In genomic region chr5:163437309-163438182, GRCh38 we compare ENCODE assay signal across 8 cellular contexts. TPM values are rescaled to one million over a fixed set of nuclear protein-coding genes. Genes with fewer than 3 reads are reported as not detected.
DNase-seq lines count a peak whose midpoint lies in the region; ATAC-seq and TF ChIP-seq lines count a peak whose summit lies in the region.

Gene CCNG1 (plus strand): TSS chr5:163437595. CDS start chr5:163439257, 1,662 bp downstream.

- no peaks in the 10 kb centered on the region for H3K9me3 Mint-ChIP-seq in T-cell

- no peaks in the 10 kb centered on the region for H3K9me3 ChIP-seq in cardiac muscle cell (ENCODE audit: low read depth)
- no peaks in the 10 kb centered on the region for H3K9me3 ChIP-seq in parathyroid adenoma (ENCODE audit: control insufficient read depth, low read length)
- no peaks in the 10 kb centered on the region for H3K9me3 ChIP-seq in tibial nerve

- POLR2A ChIA-PET in T-cell (lab: Charles Lee), result interaction anchor here (0.6 to 1.4 kb wide), 6 partner anchors 10 to 24 kb away, joined by 3 to 10 read pairs (median 8); partner anchors contain the start of genes HMMR (in 1 of the 2) and NUDCD2 (in 1 of the 2)

- peaks cover 17% of the 10 kb centered on the region for H3K79me2 ChIP-seq in parathyroid adenoma

- peak within 1 kb of the TSS; percentile 95 for H3K4me3 ChIP-seq in GM12875 (ENCODE audit: low read depth, low read length)
- peak within 1 kb of the TSS; percentile 73 for H3K4me3 ChIP-seq in cardiac muscle cell
- peak within 1 kb of the TSS; percentile 100 for H3K4me3 ChIP-seq in parathyroid adenoma (ENCODE audit: low read depth, low read length)
- H3K4me3 ChIP-seq in tibial nerve, result peak within 1 kb of the TSS; percentile 74 to 98 (median 96)

- H3K27ac Mint-ChIP-seq in T-cell, result peak within 1 kb of the TSS; percentile 90 to 95

- H3K4me2 ChIP-seq in parathyroid adenoma (ENCODE audit: low read length), result peak within 1 kb of the TSS; percentile 74

- H3K4me1 ChIP-seq in cardiac muscle cell (ENCODE audit: low read depth) (peaks cover 19% of the 10 kb centered on the region), parathyroid adenoma (peaks cover 8% of the 10 kb centered on the region), tibial nerve (peaks cover 0 to 44% (median 24%) of the 10 kb centered on the region in 4 donors)

- peaks cover 38 to 48% (median 46%) of the 10 kb centered on the region in 3 donors for H3K4me1 Mint-ChIP-seq in T-cell

- DNase-seq in NCI-H1417 treated with DMSO at 0.1 percent for 48 hours (lab: John Stamatoyannopoulos, UW) (peak; percentile 75), T-cell (peak; percentile 75 to 92 (median 83)), cardiac muscle cell (ENCODE audit: low read depth in 1 of 2, low spot score in 1 of 2) (peak; percentile 98 to 99), tibial nerve (ENCODE audit: low spot score in 2 of 2) (peak; percentile 91 to 94)

- WGBS in adipose tissue, 3 donors, result 0 to 1% (median 0%) methylated on average over 49 to 51 of the region's 51 CpGs
- 0 to 1% methylated on average over 28 to 49 of the region's 51 CpGs for WGBS in tibial nerve, 2 donors

- H3K36me3 ChIP-seq in cardiac muscle cell (peaks cover 23% of the 10 kb centered on the region), parathyroid adenoma (ENCODE audit: control insufficient read depth, insufficient read depth, low read length) (no peaks in the 10 kb centered on the region), tibial nerve (peaks cover 0 to 16% (median 5%) of the 10 kb centered on the region in 3 donors)

- no peaks in the 10 kb centered on the region for H3K27me3 Mint-ChIP-seq in T-cell

- peaks cover 18% of the 10 kb centered on the region for H3K36me3 Mint-ChIP-seq in T-cell

- TF ChIP-seq EP300 in tibial nerve (IDR thresholded peaks at IDR 0.05), result peak; percentile 70 to 86

- ATAC-seq in HG02763 (IDR thresholded peaks at IDR 0.05; ENCODE audit: unreplicated experiment) (peak; percentile 98), T-cell (replicated peaks in 1 of 4) (peak; percentile 95 to 97 (median 96))

- H3K27ac ChIP-seq in adipose tissue (ENCODE audit: low read depth, low read length) (no peak within 1 kb of the TSS), cardiac muscle cell (peak within 1 kb of the TSS; percentile 98), parathyroid adenoma (peak within 1 kb of the TSS; percentile 91), tibial nerve (peak within 1 kb of the TSS; percentile 88 to 94 (median 94))

- TF ChIP-seq CTCF in GM12875 (IDR thresholded peaks at IDR 0.05; ENCODE audit: borderline replicate concordance, insufficient read depth, low read depth, low read length) (no peak), cardiac muscle cell (IDR thresholded peaks at IDR 0.05; ENCODE audit: low read depth, low read length) (no peak), parathyroid adenoma (IDR thresholded peaks at IDR 0.05) (no peak), tibial nerve (IDR thresholded peaks at IDR 0.05) (no peak)

- no peaks in the 10 kb centered on the region for H3K27me3 ChIP-seq in cardiac muscle cell
- H3K27me3 ChIP-seq in parathyroid adenoma (ENCODE audit: control insufficient read depth, insufficient read depth, low read length), result no peaks in the 10 kb centered on the region
- H3K27me3 ChIP-seq in tibial nerve, result no peaks in the 10 kb centered on the region

- CTCF ChIA-PET in T-cell (lab: Charles Lee), result interaction anchor here (0.9 to 5.7 kb wide), 8 partner anchors 12 to 68 kb away, joined by 4 to 55 read pairs (median 6); partner anchors contain the start of genes NUDCD2 (in 2 of the 2), HMMR (in 1 of the 2) and MAT2B (in 1 of the 2)

- H2AFZ ChIP-seq in parathyroid adenoma, result peak within 1 kb of the TSS; percentile 99

- peak within 1 kb of the TSS; percentile 88 to 89 (median 89) for H3K4me3 Mint-ChIP-seq in T-cell

- peak within 1 kb of the TSS; percentile 90 for H3K9ac ChIP-seq in parathyroid adenoma

- peak; percentile 48 to 75 for TF ChIP-seq POLR2A in tibial nerve (IDR thresholded peaks at IDR 0.05)

RNA-seq across cellular contexts. Expression of gene CCNG1, which starts in this region (rescaled TPM):
- total RNA-seq in T-cell, result 100 to 1,000 TPM; 108 to 129 (median 112) TPM
- 100 to 1,000 TPM in 1 of 3 donors, 10 to 100 TPM in 2; 48.9 to 124 (median 89.2) TPM for polyA plus RNA-seq in adipose tissue
- total RNA-seq in cardiac muscle cell, result 120 and 155 TPM in 2 replicates
- polyA plus RNA-seq in cardiac muscle cell, result 134 and 181 TPM in 2 replicates
- 100 to 1,000 TPM; 103 to 146 (median 113) TPM for total RNA-seq in tibial nerve
